ENCODE assay signal across 16 cellular contexts in genomic region chr6:30452736-30453507, GRCh38. TPM values are rescaled to one million over a fixed set of nuclear protein-coding genes. Genes with fewer than 3 reads are reported as not detected.
DNase-seq lines count a peak whose midpoint lies in the region; ATAC-seq, FAIRE-seq and TF ChIP-seq lines count a peak whose summit lies in the region.
"Had no signal": no experiment of that assay in that cellular context is flagged by ENCODE, and none has a peak within 500 bp of the region (broad histone marks: within the 10 kb centered on the region; RNA-seq: fewer than 3 reads in every experiment).

No MANE protein-coding gene starts in this region.

- no peak for TF ChIP-seq EP300 in HepG2 (IDR thresholded peaks at IDR 0.05; ENCODE audit: low read depth in 2 of 2, low read length in 2 of 2)
- no peak for TF ChIP-seq EP300 in HepG2 (CRISPR knock-in tag; IDR thresholded peaks at IDR 0.05; ENCODE audit: borderline replicate concordance)

- no peak overlapping the region for H2AFZ ChIP-seq in HepG2 (ENCODE audit: low read length)
- no peak overlapping the region for H2AFZ ChIP-seq in OCI-LY3 (ENCODE audit: low read depth, low read length)
- H2AFZ ChIP-seq in endothelial cell of umbilical vein (ENCODE audit: low read depth, low read length) = no peak overlapping the region

- TF ChIP-seq RAD21 in HepG2 (CRISPR knock-in tag; IDR thresholded peaks at IDR 0.05) = no peak

- 75% methylated on average over 38 of the region's 41 CpGs for WGBS in HepG2 (ENCODE audit: low lambda C conversion rate)
- 27% methylated on average over 15 of the region's 41 CpGs for WGBS in right lobe of liver (ENCODE audit: insufficient coverage, low coverage, low lambda C conversion rate, missing lambda C conversion rate)

- no peak overlapping the region for H3K27ac ChIP-seq in HepG2 (ENCODE audit: extremely low read length, insufficient read depth, low read length)
- no peak overlapping the region for H3K27ac ChIP-seq in right lobe of liver
- H3K27ac ChIP-seq in OCI-LY3 (ENCODE audit: low read length) = no peak overlapping the region
- no peak overlapping the region for H3K27ac ChIP-seq in endothelial cell of umbilical vein (ENCODE audit: insufficient read depth, low read depth, low read length)
- H3K27ac ChIP-seq: adrenal gland, brain microvascular endothelial cell, esophagus muscularis mucosa, gastrocnemius medialis, HL-60, SJCRH30, tibial nerve had no signal

- intact Hi-C loops in HepG2 (cut with micrococcal nuclease; ENCODE audit: unreplicated experiment) (no loop called here), right lobe of liver (cut with DNase I) (no loop called here), endothelial cell of umbilical vein (cut with micrococcal nuclease) (loop anchor here (1.0 kb wide), 3 partner anchors 29 to 96 kb away; no protein-coding TSS in a partner anchor)

- peaks cover 23 to 82% of the 10 kb centered on the region in 2 experiments; a peak in 4 of 5 replicates for H3K27me3 ChIP-seq in HepG2 (ENCODE audit: control insufficient read depth in 1 of 2, insufficient read depth in 2 of 2, low read length in 2 of 2)
- H3K27me3 ChIP-seq in right lobe of liver = peaks cover 0 to 22% of the 10 kb centered on the region in 2 donors
- H3K27me3 ChIP-seq in OCI-LY3 (ENCODE audit: low read depth, low read length) = peaks cover 26% of the 10 kb centered on the region
- peaks cover 76 to 86% of the 10 kb centered on the region in 2 experiments for H3K27me3 ChIP-seq in endothelial cell of umbilical vein (ENCODE audit: control insufficient read depth in 2 of 2, insufficient read depth in 2 of 2, low read length in 2 of 2)

- POLR2A ChIA-PET in HepG2 (lab: Yijun Ruan, JAX) = no interaction called here
- POLR2A ChIA-PET in endothelial cell of umbilical vein (lab: Charles Lee) = no interaction called here

- no peak overlapping the region for H3K4me2 ChIP-seq in HepG2 (ENCODE audit: low read depth, low read length)
- H3K4me2 ChIP-seq in OCI-LY3 (ENCODE audit: low read length) = peak overlapping the region; percentile 5; the same call in 1 of the 2 replicates
- no peak overlapping the region for H3K4me2 ChIP-seq in endothelial cell of umbilical vein (ENCODE audit: insufficient read depth, low read length)

- H3K9me1 ChIP-seq in endothelial cell of umbilical vein (replicated peaks; ENCODE audit: control insufficient read depth, extremely low read depth, insufficient read depth, low read length) = no peaks in the 10 kb centered on the region

- H3K79me2 ChIP-seq in HepG2 (ENCODE audit: insufficient read depth, low read length) = no peaks in the 10 kb centered on the region
- H3K79me2 ChIP-seq in OCI-LY3 (ENCODE audit: low read length) = no peaks in the 10 kb centered on the region
- H3K79me2 ChIP-seq in endothelial cell of umbilical vein (ENCODE audit: control insufficient read depth, insufficient read depth, low read length) = no peaks in the 10 kb centered on the region

- H3K4me3 ChIP-seq in HepG2 (replicated peaks in 1 of 3; ENCODE audit: insufficient read depth in 1 of 3, low read depth in 2 of 3, low read length in 3 of 3) (no peak overlapping the region), right lobe of liver (no peak overlapping the region), OCI-LY3 (ENCODE audit: low read length) (no peak overlapping the region), endothelial cell of umbilical vein (replicated peaks in 1 of 3; ENCODE audit: insufficient read depth in 1 of 3, low read depth in 1 of 3, low read length in 3 of 3) (no peak overlapping the region)
- H3K4me3 ChIP-seq: adrenal gland, gastrocnemius medialis, SJCRH30 had no signal

- H3K9ac ChIP-seq in HepG2 (ENCODE audit: insufficient read depth, low read depth, low read length) (no peak overlapping the region), OCI-LY3 (ENCODE audit: low read length) (no peak overlapping the region), endothelial cell of umbilical vein (replicated peaks; ENCODE audit: extremely low read depth, insufficient read depth, low read length) (no peak overlapping the region)

- H3K4me1 ChIP-seq in HepG2 (ENCODE audit: insufficient read depth, low read length) (peaks cover 17% of the 10 kb centered on the region), right lobe of liver (peaks cover 0 to 3% (median 0%) of the 10 kb centered on the region in 4 donors), OCI-LY3 (ENCODE audit: low read length) (no peaks in the 10 kb centered on the region), endothelial cell of umbilical vein (ENCODE audit: control insufficient read depth, extremely low read depth, insufficient read depth, low read length) (no peaks in the 10 kb centered on the region)
- H3K4me1 ChIP-seq: adrenal gland, SJCRH30 had no signal

- H3K36me3 ChIP-seq in HepG2 (replicated peaks in 1 of 2; ENCODE audit: control insufficient read depth in 1 of 2, insufficient read depth in 2 of 2, low read length in 2 of 2) (no peaks in the 10 kb centered on the region), right lobe of liver (no peaks in the 10 kb centered on the region), OCI-LY3 (replicated peaks; ENCODE audit: low read depth, low read length) (no peaks in the 10 kb centered on the region), endothelial cell of umbilical vein (ENCODE audit: control insufficient read depth in 2 of 2, extremely low read depth in 1 of 2, insufficient read depth in 2 of 2, low read length in 2 of 2) (no peaks in the 10 kb centered on the region)
- H3K36me3 ChIP-seq: adrenal gland, brain microvascular endothelial cell, esophagus muscularis mucosa, gastrocnemius medialis, SJCRH30, tibial nerve had no signal

- FAIRE-seq in HepG2 (lab: Jason Lieb, UNC) (no peak), endothelial cell of umbilical vein (lab: Jason Lieb, UNC) (peak; percentile 28)
- FAIRE-seq: islet of Langerhans, RCC 7860 had no signal

- dilution Hi-C loops in endothelial cell of umbilical vein (cut with MboI; ENCODE audit: extremely low pct_ligation_motif_present, low sequenced_read_pairs) = no loop called here

- in situ Hi-C loops in HepG2 (cut with HindIII; ENCODE audit: extremely low pct_ligation_motif_present, low pct_unique_long_range_greater_than_20kb) = loop anchor here (25.0 kb wide), 1 partner anchor 634 kb away; no protein-coding TSS in a partner anchor

- BruUV-seq in HepG2 (replicated peaks; lab: Mats Ljungman, UMichigan) = no TSS peak
- no TSS peak for BruUV-seq in endothelial cell of umbilical vein (replicated peaks; lab: Mats Ljungman, UMichigan)

- TF ChIP-seq CTCF in HepG2 (CRISPR knock-in tag; IDR thresholded peaks at IDR 0.05) (no peak), right lobe of liver (IDR thresholded peaks at IDR 0.05) (no peak), OCI-LY3 (IDR thresholded peaks at IDR 0.05; ENCODE audit: low read depth, low read length) (no peak), endothelial cell of umbilical vein (IDR thresholded peaks at IDR 0.05; ENCODE audit: extremely low read depth in 1 of 2, insufficient read depth in 1 of 2, low read depth in 1 of 2, low read length in 2 of 2) (no peak)

- H4K20me1 ChIP-seq in HepG2 (ENCODE audit: insufficient read depth, low read length) (no peaks in the 10 kb centered on the region; the same call in 1 of the 2 replicates), OCI-LY3 (ENCODE audit: insufficient read depth, low read length) (no peaks in the 10 kb centered on the region), endothelial cell of umbilical vein (replicated peaks; ENCODE audit: control insufficient read depth, extremely low read depth, insufficient read depth, low read length) (no peaks in the 10 kb centered on the region)

- CTCF ChIA-PET in HepG2 (lab: Yijun Ruan, JAX; ENCODE audit: low intra/inter-chr PET ratio, low total read pairs) (interaction anchor here (0.8 to 1.6 kb wide), 6 partner anchors 29 to 95 kb away, joined by 3 to 9 read pairs (median 3); no protein-coding TSS in a partner anchor), endothelial cell of umbilical vein (lab: Charles Lee) (interaction anchor here (0.6 to 1.9 kb wide), 42 partner anchors 9 to 635 kb away, joined by 3 to 51 read pairs (median 5); partner anchors contain the start of genes ABCF1, DHX16 and MDC1)

- TF ChIP-seq POLR2A in HepG2 (IDR thresholded peaks at IDR 0.05; ENCODE audit: insufficient read depth in 1 of 2, low read depth in 2 of 2, low read length in 2 of 2) (no peak), right lobe of liver (IDR thresholded peaks at IDR 0.05) (no peak), endothelial cell of umbilical vein (IDR thresholded peaks at IDR 0.05; ENCODE audit: low read depth, low read length) (no peak)

- ATAC-seq in HepG2 (no peak), right lobe of liver (no peak), GM19035 (IDR thresholded peaks at IDR 0.05; ENCODE audit: unreplicated experiment) (no peak)

- H3K9me3 ChIP-seq in HepG2 (ENCODE audit: low read length) (no peaks in the 10 kb centered on the region), right lobe of liver (no peaks in the 10 kb centered on the region), OCI-LY3 (ENCODE audit: insufficient read depth, low read length) (no peaks in the 10 kb centered on the region), endothelial cell of umbilical vein (replicated peaks; ENCODE audit: control insufficient read depth, insufficient read depth, low read length) (no peaks in the 10 kb centered on the region)
- H3K9me3 ChIP-seq: adrenal gland, esophagus muscularis mucosa, gastrocnemius medialis, SJCRH30, tibial nerve had no signal

- DNase-seq in HepG2 (ENCODE audit: low spot score) = no peak
- DNase-seq in right lobe of liver = no peak
- DNase-seq in endothelial cell of umbilical vein (ENCODE audit: low read depth, low spot score) = no peak
- DNase-seq in NCI-H748 treated with DMSO at 0.1 percent for 48 hours (lab: John Stamatoyannopoulos, UW) = no peak
- no peak for DNase-seq in NCI-H2107 treated with DMSO at 0.1 percent for 48 hours (lab: John Stamatoyannopoulos, UW; ENCODE audit: unreplicated experiment)

RNA-seq across cellular contexts. Expression of gene HLA-E, which starts 36.4 kb away (rescaled TPM):
- total RNA-seq in HepG2 (2016; rRNA removed; fragmentation: Illumina TruSeq; extraction: Trizol) = 21.2 and 45.2 TPM in 2 replicates
- 6.3 and 7.1 TPM in 2 replicates for total RNA-seq in HepG2 (2016; cell fraction: cytosol; rRNA removed; fragmentation: Illumina TruSeq; extraction: Trizol; ENCODE audit: low read depth)
- total RNA-seq in HepG2 (2016; cell fraction: insoluble cytoplasmic fraction; rRNA removed; fragmentation: Illumina TruSeq; extraction: Trizol) = 21.6 and 46.9 TPM in 2 replicates
- 12.5 and 14.1 TPM in 2 replicates for total RNA-seq in HepG2 (2016; cell fraction: membrane; rRNA removed; fragmentation: Illumina TruSeq; extraction: Trizol)
- total RNA-seq in HepG2 (2016; cell fraction: nucleus; rRNA removed; fragmentation: Illumina TruSeq; extraction: Trizol) = 38.3 and 44.5 TPM in 2 replicates
- polyA plus RNA-seq in HepG2 (2011; rRNA removed) = 90.4 and 99.8 TPM in 2 replicates
- 94.6 and 111 TPM in 2 replicates for polyA plus RNA-seq in HepG2 (2011; cell fraction: cytosol; rRNA removed)
- polyA plus RNA-seq in HepG2 (2011; cell fraction: nucleus; rRNA removed) = 67.6 and 75.6 TPM in 2 replicates
- polyA plus RNA-seq in HepG2 (2012) = 64.9 and 110 TPM in 2 replicates
- polyA plus RNA-seq in HepG2 (2016; cell fraction: cytosol; fragmentation: Illumina TruSeq; extraction: Trizol; ENCODE audit: low read depth) = 6.6 and 6.7 TPM in 2 replicates
- 23.6 and 24.3 TPM in 2 replicates for polyA plus RNA-seq in HepG2 (2016; cell fraction: insoluble cytoplasmic fraction; fragmentation: Illumina TruSeq; extraction: Trizol; ENCODE audit: low read depth)
- 11.8 and 12.2 TPM in 2 replicates for polyA plus RNA-seq in HepG2 (2016; cell fraction: membrane; fragmentation: Illumina TruSeq; extraction: Trizol; ENCODE audit: low read depth)
- 68.0 and 69.9 TPM in 2 replicates for polyA plus RNA-seq in HepG2 (2016; cell fraction: nucleus; fragmentation: Illumina TruSeq; extraction: Trizol; ENCODE audit: insufficient read depth, low read depth)
- 39.4 and 80.9 TPM in 2 replicates for polyA minus RNA-seq in HepG2 (2011; rRNA and poly(A)+ RNA removed; ENCODE audit: low replicate concordance)
- polyA minus RNA-seq in HepG2 (2011; cell fraction: cytosol; rRNA and poly(A)+ RNA removed) = 45.5 and 56.8 TPM in 2 replicates
- polyA minus RNA-seq in HepG2 (2011; cell fraction: nucleus; rRNA and poly(A)+ RNA removed) = 17.4 and 26.7 TPM in 2 replicates
- total RNA-seq in right lobe of liver = 100 to 1,000 TPM; 116 to 257 (median 183) TPM
- 249 and 271 TPM in 2 replicates for total RNA-seq in endothelial cell of umbilical vein
- 277 and 298 TPM in 2 replicates for polyA plus RNA-seq in endothelial cell of umbilical vein
- polyA plus RNA-seq in endothelial cell of umbilical vein (2011; cell fraction: cytosol; rRNA removed) = 254 and 295 TPM in 2 replicates
- 225 and 229 TPM in 2 replicates for polyA plus RNA-seq in endothelial cell of umbilical vein (2011; cell fraction: nucleus; rRNA removed)
- polyA plus RNA-seq in endothelial cell of umbilical vein (2012) = 225 and 308 TPM in 2 replicates
- 251 and 253 TPM in 2 replicates for polyA minus RNA-seq in endothelial cell of umbilical vein
- 24.6 TPM for polyA minus RNA-seq in endothelial cell of umbilical vein (2011; cell fraction: cytosol; rRNA and poly(A)+ RNA removed)
- 74.0 and 113 TPM in 2 replicates for polyA minus RNA-seq in endothelial cell of umbilical vein (2011; cell fraction: nucleus; rRNA and poly(A)+ RNA removed)
